1 cellular context compared by ENCODE assay signal in the genomic region with DNA sequence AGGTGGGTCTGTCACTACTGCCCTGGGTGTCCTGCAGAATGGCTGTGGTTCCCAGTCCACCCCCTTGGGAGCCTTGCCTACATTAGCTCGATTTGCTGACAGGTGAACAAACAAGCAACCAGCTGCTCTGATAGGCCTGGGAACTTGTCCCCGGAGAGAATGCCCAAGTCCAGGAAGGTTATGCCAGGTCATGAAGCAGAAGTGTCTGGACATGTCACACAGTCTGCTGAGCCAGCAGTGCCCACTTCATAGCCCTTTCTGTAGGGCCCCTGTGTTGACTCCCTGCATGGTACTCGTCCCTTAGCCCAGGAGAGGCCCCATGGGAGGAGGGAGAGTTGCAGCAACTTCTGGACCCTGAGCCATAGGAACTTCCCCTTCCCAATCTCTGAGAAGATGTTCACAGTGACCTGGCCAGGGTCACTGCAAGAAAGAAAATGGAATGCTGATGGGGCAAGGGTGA.
TF ChIP-seq lines count a peak whose summit lies in the region.

No MANE protein-coding gene starts in this region.

TF ChIP-seq in HepG2, 621 proteins besides CTCF, POLR2A, EP300 and RAD21 (continued from another document and continues in another):
- no peak for TF ChIP-seq ZNF10 (CRISPR knock-in tag; IDR thresholded peaks at IDR 0.05; ENCODE audit: borderline replicate concordance, low read depth)
- TF ChIP-seq EED (CRISPR knock-in tag; IDR thresholded peaks at IDR 0.05): no peak
- TF ChIP-seq ATF7-NPFF (CRISPR knock-in tag; IDR thresholded peaks at IDR 0.05; ENCODE audit: low read depth): no peak
- TF ChIP-seq, protein P1, sequence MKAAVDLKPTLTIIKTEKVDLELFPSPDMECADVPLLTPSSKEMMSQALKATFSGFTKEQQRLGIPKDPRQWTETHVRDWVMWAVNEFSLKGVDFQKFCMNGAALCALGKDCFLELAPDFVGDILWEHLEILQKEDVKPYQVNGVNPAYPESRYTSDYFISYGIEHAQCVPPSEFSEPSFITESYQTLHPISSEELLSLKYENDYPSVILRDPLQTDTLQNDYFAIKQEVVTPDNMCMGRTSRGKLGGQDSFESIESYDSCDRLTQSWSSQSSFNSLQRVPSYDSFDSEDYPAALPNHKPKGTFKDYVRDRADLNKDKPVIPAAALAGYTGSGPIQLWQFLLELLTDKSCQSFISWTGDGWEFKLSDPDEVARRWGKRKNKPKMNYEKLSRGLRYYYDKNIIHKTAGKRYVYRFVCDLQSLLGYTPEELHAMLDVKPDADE (CRISPR knock-in tag; IDR thresholded peaks at IDR 0.05): no peak
- TF ChIP-seq, protein P2, sequence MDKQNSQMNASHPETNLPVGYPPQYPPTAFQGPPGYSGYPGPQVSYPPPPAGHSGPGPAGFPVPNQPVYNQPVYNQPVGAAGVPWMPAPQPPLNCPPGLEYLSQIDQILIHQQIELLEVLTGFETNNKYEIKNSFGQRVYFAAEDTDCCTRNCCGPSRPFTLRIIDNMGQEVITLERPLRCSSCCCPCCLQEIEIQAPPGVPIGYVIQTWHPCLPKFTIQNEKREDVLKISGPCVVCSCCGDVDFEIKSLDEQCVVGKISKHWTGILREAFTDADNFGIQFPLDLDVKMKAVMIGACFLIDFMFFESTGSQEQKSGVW (CRISPR knock-in tag; IDR thresholded peaks at IDR 0.05; ENCODE audit: borderline replicate concordance): no peak
- no peak for TF ChIP-seq PAWR (CRISPR knock-in tag; IDR thresholded peaks at IDR 0.05; ENCODE audit: borderline replicate concordance)
- TF ChIP-seq SMARCE1 (IDR thresholded peaks at IDR 0.05; ENCODE audit: borderline replicate concordance): no peak
- TF ChIP-seq MXI1 (IDR thresholded peaks at IDR 0.05; ENCODE audit: borderline replicate concordance, low read depth, low read length): no peak; the same call in 2 of the 3 replicates
- TF ChIP-seq EZH2 (conservative IDR thresholded peaks at IDR 0.05; ENCODE audit: low read depth, low read length): no peak
- TF ChIP-seq, protein P3, sequence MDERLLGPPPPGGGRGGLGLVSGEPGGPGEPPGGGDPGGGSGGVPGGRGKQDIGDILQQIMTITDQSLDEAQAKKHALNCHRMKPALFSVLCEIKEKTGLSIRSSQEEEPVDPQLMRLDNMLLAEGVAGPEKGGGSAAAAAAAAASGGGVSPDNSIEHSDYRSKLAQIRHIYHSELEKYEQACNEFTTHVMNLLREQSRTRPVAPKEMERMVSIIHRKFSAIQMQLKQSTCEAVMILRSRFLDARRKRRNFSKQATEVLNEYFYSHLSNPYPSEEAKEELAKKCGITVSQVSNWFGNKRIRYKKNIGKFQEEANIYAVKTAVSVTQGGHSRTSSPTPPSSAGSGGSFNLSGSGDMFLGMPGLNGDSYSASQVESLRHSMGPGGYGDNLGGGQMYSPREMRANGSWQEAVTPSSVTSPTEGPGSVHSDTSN (CRISPR knock-in tag; IDR thresholded peaks at IDR 0.05): no peak
- no peak for TF ChIP-seq CCDC6 (CRISPR knock-in tag; IDR thresholded peaks at IDR 0.05)
- TF ChIP-seq SYNCRIP (IDR thresholded peaks at IDR 0.05; ENCODE audit: insufficient read depth, low read depth, low read length): no peak
- TF ChIP-seq ZNF552 (CRISPR knock-in tag; IDR thresholded peaks at IDR 0.05; ENCODE audit: borderline replicate concordance): no peak
- TF ChIP-seq, protein P4, sequence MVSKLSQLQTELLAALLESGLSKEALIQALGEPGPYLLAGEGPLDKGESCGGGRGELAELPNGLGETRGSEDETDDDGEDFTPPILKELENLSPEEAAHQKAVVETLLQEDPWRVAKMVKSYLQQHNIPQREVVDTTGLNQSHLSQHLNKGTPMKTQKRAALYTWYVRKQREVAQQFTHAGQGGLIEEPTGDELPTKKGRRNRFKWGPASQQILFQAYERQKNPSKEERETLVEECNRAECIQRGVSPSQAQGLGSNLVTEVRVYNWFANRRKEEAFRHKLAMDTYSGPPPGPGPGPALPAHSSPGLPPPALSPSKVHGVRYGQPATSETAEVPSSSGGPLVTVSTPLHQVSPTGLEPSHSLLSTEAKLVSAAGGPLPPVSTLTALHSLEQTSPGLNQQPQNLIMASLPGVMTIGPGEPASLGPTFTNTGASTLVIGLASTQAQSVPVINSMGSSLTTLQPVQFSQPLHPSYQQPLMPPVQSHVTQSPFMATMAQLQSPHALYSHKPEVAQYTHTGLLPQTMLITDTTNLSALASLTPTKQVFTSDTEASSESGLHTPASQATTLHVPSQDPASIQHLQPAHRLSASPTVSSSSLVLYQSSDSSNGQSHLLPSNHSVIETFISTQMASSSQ (IDR thresholded peaks at IDR 0.05; ENCODE audit: low read depth): no peak
- TF ChIP-seq, protein P4 (CRISPR knock-in tag; IDR thresholded peaks at IDR 0.05; ENCODE audit: borderline replicate concordance): no peak
- no peak for TF ChIP-seq JARID2 (CRISPR knock-in tag; IDR thresholded peaks at IDR 0.05; ENCODE audit: insufficient replicate concordance)
- TF ChIP-seq CENPX (CRISPR knock-in tag; IDR thresholded peaks at IDR 0.05): no peak
- no peak for TF ChIP-seq NCOA5 (CRISPR knock-in tag; IDR thresholded peaks at IDR 0.05)
- TF ChIP-seq ZNF572 (CRISPR knock-in tag; IDR thresholded peaks at IDR 0.05): no peak
- TF ChIP-seq NFE2 (CRISPR knock-in tag; IDR thresholded peaks at IDR 0.05): no peak
- no peak for TF ChIP-seq MIXL1 (CRISPR knock-in tag; IDR thresholded peaks at IDR 0.05)
- no peak for TF ChIP-seq ZNF772 (CRISPR knock-in tag; IDR thresholded peaks at IDR 0.05)
- no peak for TF ChIP-seq ZNF207 (IDR thresholded peaks at IDR 0.05; ENCODE audit: borderline replicate concordance)
- peak; percentile 39 for TF ChIP-seq IKZF4 (CRISPR knock-in tag; IDR thresholded peaks at IDR 0.05; ENCODE audit: borderline replicate concordance, low read depth, not compliant biosample characterization)
- TF ChIP-seq KLF16 (CRISPR knock-in tag; IDR thresholded peaks at IDR 0.05): no peak; a peak in 1 of 4 replicates
- no peak for TF ChIP-seq ZNF282 (IDR thresholded peaks at IDR 0.05; ENCODE audit: partially characterized antibody)
- TF ChIP-seq, protein P5, sequence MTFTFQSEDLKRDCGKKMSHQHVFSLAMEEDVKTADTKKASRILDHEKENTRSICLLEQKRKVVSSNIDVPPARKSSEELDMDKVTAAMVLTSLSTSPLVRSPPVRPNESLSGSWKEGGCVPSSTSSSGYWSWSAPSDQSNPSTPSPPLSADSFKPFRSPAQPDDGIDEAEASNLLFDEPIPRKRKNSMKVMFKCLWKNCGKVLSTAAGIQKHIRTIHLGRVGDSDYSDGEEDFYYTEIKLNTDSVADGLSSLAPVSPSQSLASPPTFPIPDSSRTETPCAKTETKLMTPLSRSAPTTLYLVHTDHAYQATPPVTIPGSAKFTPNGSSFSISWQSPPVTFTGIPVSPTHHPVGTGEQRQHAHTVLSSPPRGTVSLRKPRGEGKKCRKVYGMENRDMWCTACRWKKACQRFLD (CRISPR knock-in tag; IDR thresholded peaks at IDR 0.05; ENCODE audit: borderline replicate concordance): no peak
- TF ChIP-seq MED1 (CRISPR knock-in tag; IDR thresholded peaks at IDR 0.05): peak; percentile 37; the same call in 1 of the 2 replicates
- TF ChIP-seq TSC22D2 (CRISPR knock-in tag; IDR thresholded peaks at IDR 0.05; ENCODE audit: borderline replicate concordance): no peak
- TF ChIP-seq, protein P6, sequence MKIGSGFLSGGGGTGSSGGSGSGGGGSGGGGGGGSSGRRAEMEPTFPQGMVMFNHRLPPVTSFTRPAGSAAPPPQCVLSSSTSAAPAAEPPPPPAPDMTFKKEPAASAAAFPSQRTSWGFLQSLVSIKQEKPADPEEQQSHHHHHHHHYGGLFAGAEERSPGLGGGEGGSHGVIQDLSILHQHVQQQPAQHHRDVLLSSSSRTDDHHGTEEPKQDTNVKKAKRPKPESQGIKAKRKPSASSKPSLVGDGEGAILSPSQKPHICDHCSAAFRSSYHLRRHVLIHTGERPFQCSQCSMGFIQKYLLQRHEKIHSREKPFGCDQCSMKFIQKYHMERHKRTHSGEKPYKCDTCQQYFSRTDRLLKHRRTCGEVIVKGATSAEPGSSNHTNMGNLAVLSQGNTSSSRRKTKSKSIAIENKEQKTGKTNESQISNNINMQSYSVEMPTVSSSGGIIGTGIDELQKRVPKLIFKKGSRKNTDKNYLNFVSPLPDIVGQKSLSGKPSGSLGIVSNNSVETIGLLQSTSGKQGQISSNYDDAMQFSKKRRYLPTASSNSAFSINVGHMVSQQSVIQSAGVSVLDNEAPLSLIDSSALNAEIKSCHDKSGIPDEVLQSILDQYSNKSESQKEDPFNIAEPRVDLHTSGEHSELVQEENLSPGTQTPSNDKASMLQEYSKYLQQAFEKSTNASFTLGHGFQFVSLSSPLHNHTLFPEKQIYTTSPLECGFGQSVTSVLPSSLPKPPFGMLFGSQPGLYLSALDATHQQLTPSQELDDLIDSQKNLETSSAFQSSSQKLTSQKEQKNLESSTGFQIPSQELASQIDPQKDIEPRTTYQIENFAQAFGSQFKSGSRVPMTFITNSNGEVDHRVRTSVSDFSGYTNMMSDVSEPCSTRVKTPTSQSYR (CRISPR knock-in tag; IDR thresholded peaks at IDR 0.05; ENCODE audit: borderline replicate concordance): no peak
- 0 out of 2 replicates have a peak, but pooled peaks have one; percentile 25 for TF ChIP-seq PPARG (CRISPR knock-in tag; conservative IDR thresholded peaks at IDR 0.05)
- TF ChIP-seq NAIF1 (CRISPR knock-in tag; IDR thresholded peaks at IDR 0.05; ENCODE audit: borderline replicate concordance): no peak
- TF ChIP-seq ARHGAP35 (CRISPR knock-in tag; IDR thresholded peaks at IDR 0.05; ENCODE audit: borderline replicate concordance): no peak
- peak; percentile 91 for TF ChIP-seq RXRB (CRISPR knock-in tag; IDR thresholded peaks at IDR 0.05; ENCODE audit: borderline replicate concordance)
- no peak for TF ChIP-seq CCAR2 (optimal IDR thresholded peaks at IDR 0.05; ENCODE audit: low read depth, low read length)
- peak; percentile 16; the same call in 1 of the 2 replicates for TF ChIP-seq KDM6A (CRISPR knock-in tag; IDR thresholded peaks at IDR 0.05; ENCODE audit: low read depth)
- TF ChIP-seq, protein P7, sequence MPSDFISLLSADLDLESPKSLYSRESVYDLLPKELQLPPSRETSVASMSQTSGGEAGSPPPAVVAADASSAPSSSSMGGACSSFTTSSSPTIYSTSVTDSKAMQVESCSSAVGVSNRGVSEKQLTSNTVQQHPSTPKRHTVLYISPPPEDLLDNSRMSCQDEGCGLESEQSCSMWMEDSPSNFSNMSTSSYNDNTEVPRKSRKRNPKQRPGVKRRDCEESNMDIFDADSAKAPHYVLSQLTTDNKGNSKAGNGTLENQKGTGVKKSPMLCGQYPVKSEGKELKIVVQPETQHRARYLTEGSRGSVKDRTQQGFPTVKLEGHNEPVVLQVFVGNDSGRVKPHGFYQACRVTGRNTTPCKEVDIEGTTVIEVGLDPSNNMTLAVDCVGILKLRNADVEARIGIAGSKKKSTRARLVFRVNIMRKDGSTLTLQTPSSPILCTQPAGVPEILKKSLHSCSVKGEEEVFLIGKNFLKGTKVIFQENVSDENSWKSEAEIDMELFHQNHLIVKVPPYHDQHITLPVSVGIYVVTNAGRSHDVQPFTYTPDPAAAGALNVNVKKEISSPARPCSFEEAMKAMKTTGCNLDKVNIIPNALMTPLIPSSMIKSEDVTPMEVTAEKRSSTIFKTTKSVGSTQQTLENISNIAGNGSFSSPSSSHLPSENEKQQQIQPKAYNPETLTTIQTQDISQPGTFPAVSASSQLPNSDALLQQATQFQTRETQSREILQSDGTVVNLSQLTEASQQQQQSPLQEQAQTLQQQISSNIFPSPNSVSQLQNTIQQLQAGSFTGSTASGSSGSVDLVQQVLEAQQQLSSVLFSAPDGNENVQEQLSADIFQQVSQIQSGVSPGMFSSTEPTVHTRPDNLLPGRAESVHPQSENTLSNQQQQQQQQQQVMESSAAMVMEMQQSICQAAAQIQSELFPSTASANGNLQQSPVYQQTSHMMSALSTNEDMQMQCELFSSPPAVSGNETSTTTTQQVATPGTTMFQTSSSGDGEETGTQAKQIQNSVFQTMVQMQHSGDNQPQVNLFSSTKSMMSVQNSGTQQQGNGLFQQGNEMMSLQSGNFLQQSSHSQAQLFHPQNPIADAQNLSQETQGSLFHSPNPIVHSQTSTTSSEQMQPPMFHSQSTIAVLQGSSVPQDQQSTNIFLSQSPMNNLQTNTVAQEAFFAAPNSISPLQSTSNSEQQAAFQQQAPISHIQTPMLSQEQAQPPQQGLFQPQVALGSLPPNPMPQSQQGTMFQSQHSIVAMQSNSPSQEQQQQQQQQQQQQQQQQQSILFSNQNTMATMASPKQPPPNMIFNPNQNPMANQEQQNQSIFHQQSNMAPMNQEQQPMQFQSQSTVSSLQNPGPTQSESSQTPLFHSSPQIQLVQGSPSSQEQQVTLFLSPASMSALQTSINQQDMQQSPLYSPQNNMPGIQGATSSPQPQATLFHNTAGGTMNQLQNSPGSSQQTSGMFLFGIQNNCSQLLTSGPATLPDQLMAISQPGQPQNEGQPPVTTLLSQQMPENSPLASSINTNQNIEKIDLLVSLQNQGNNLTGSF (CRISPR knock-in tag; IDR thresholded peaks at IDR 0.05): no peak
- TF ChIP-seq ZSCAN20 (CRISPR knock-in tag; IDR thresholded peaks at IDR 0.05; ENCODE audit: borderline replicate concordance): no peak
- TF ChIP-seq KDM1A (CRISPR knock-in tag; IDR thresholded peaks at IDR 0.05): no peak
- TF ChIP-seq, protein P8, sequence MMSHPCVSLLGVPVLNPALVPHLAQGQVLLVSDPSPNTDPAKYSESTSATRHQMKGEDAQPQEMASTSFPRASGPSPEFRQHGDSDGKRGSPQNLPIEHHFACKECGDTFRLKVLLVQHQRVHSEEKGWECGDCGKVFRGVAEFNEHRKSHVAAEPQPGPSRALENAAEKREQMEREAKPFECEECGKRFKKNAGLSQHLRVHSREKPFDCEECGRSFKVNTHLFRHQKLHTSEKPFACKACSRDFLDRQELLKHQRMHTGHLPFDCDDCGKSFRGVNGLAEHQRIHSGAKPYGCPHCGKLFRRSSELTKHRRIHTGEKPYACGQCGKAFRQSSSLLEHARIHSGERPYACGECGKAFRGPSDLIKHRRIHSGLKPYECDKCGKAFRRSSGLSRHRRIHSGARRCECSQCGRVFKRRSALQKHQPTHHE (CRISPR knock-in tag; IDR thresholded peaks at IDR 0.05; ENCODE audit: borderline replicate concordance): no peak
- TF ChIP-seq KLF12 (CRISPR knock-in tag; IDR thresholded peaks at IDR 0.05; ENCODE audit: borderline replicate concordance): no peak
- TF ChIP-seq BCL6 (CRISPR knock-in tag; IDR thresholded peaks at IDR 0.05): peak; percentile 47
- no peak for TF ChIP-seq ZNF460 (CRISPR knock-in tag; IDR thresholded peaks at IDR 0.05; ENCODE audit: borderline replicate concordance)
- no peak for TF ChIP-seq IRX3 (CRISPR knock-in tag; IDR thresholded peaks at IDR 0.05; ENCODE audit: borderline replicate concordance, low read depth)
- no peak for TF ChIP-seq ZNF589 (CRISPR knock-in tag; conservative IDR thresholded peaks at IDR 0.05)
